15 cellular contexts compared by ENCODE assay signal in the genomic region with DNA sequence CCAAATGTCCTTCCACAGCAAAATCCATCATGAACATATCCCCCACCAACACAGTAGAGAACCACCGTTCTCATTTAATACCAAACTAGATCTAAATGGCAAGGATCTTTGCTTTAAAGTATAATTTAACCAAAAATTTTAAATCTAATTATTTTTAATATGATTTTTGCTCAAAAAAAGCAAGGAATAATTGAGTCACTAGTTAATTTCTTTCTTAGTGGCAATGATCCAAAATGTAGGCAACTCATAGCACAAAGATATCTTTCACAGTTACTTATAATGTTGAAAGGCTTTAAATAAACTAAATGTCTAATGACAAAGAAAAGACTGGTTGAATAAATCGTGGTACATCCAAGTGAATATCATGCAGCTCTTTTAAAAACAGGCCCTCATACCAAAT. TPM values are rescaled to one million over a fixed set of nuclear protein-coding genes. Genes with fewer than 3 reads are reported as not detected.
DNase-seq lines count a peak whose midpoint lies in the region; ATAC-seq, FAIRE-seq and TF ChIP-seq lines count a peak whose summit lies in the region.
"Had no signal": no experiment of that assay in that cellular context is flagged by ENCODE, and none has a peak within 500 bp of the region (broad histone marks: within the 10 kb centered on the region; RNA-seq: fewer than 3 reads in every experiment).

No MANE protein-coding gene starts in this region.

- in situ Hi-C loops in GM12878 (cut with MboI) = no loop called here

- no peaks in the 10 kb centered on the region for H3K27me3 ChIP-seq in CD4-positive, CD25-positive, alpha-beta regulatory T cell (ENCODE audit: control insufficient read depth, insufficient read depth, low read length)
- H3K27me3 ChIP-seq in OCI-LY1 (ENCODE audit: insufficient read depth, low read length) = no peaks in the 10 kb centered on the region
- H3K27me3 ChIP-seq in GM12878 (replicated peaks in 1 of 2; ENCODE audit: control insufficient read depth in 2 of 2, insufficient read depth in 2 of 2, low read length in 1 of 2) = no peaks in the 10 kb centered on the region
- H3K27me3 ChIP-seq in naive thymus-derived CD4-positive, alpha-beta T cell (ENCODE audit: control insufficient read depth in 2 of 2, insufficient read depth in 2 of 2, low read length in 2 of 2) = no peaks in the 10 kb centered on the region
- H3K27me3 ChIP-seq: BLaER1 treated with 17β-estradiol and CSF1 and Interleukin-3, amounts not matched to agents 10 nM and 100 nM had no signal

- no peak for TF ChIP-seq CTCF in OCI-LY1 (IDR thresholded peaks at IDR 0.05; ENCODE audit: low read length)
- TF ChIP-seq CTCF in GM12878 (IDR thresholded peaks at IDR 0.05 in 2 of 3, conservative IDR thresholded peaks at IDR 0.05 in 1 of 3; ENCODE audit: control insufficient read depth in 2 of 3, extremely low read depth in 1 of 3, insufficient read depth in 1 of 3, low read depth in 3 of 3, low read length in 3 of 3) = no peak

- DNase-seq in CD4-positive, CD25-positive, alpha-beta regulatory T cell = no peak
- DNase-seq in GM12878 (ENCODE audit: low read depth, low spot score) (no peak), immature natural killer cell (no peak), amygdala (lab: John Stamatoyannopoulos, UW) (no peak), hippocampal formation (lab: John Stamatoyannopoulos, UW) (no peak)
- no peak for DNase-seq in naive thymus-derived CD4-positive, alpha-beta T cell
- no peak for DNase-seq in activated T-cell treated with anti-CD3 and anti-CD28 coated beads, Interleukin-2, amount 50 U/mL, for 1 hour
- DNase-seq: DMS 273 treated with DMSO at 0.1 percent for 48 hours, NCI-H1417, NCI-H2029, NCI-H510A had no signal

- no peak for TF ChIP-seq EP300 in GM12878 (IDR thresholded peaks at IDR 0.05; ENCODE audit: borderline replicate concordance in 1 of 2, control insufficient read depth in 1 of 2, low read depth in 2 of 2, low read length in 2 of 2)

- no peak for FAIRE-seq in GM12878 (lab: Jason Lieb, UNC)

- peaks cover 20% of the 10 kb centered on the region for H3K4me1 ChIP-seq in CD4-positive, CD25-positive, alpha-beta regulatory T cell (ENCODE audit: control insufficient read depth, insufficient read depth, low read length, poor library complexity, severe bottlenecking)
- H3K4me1 ChIP-seq in OCI-LY1 (ENCODE audit: insufficient read depth, low read length, severe bottlenecking) (peaks cover 72% of the 10 kb centered on the region), GM12878 (ENCODE audit: control insufficient read depth, insufficient read depth, low read length) (peaks cover 34% of the 10 kb centered on the region)
- peaks cover 3 to 10% of the 10 kb centered on the region in 2 donors for H3K4me1 ChIP-seq in naive thymus-derived CD4-positive, alpha-beta T cell (ENCODE audit: control insufficient read depth in 2 of 2, insufficient read depth in 2 of 2, low read length in 2 of 2)

- no peak overlapping the region for H3K4me3 ChIP-seq in CD4-positive, CD25-positive, alpha-beta regulatory T cell (ENCODE audit: low read depth, low read length)
- no peak overlapping the region for H3K4me3 ChIP-seq in OCI-LY1 (ENCODE audit: low read depth, low read length, poor library complexity, severe bottlenecking)
- H3K4me3 ChIP-seq in GM12878 = no peak overlapping the region
- H3K4me3 ChIP-seq in naive thymus-derived CD4-positive, alpha-beta T cell (ENCODE audit: low read length) = no peak overlapping the region
- H3K4me3 ChIP-seq: BLaER1 treated with 17β-estradiol and CSF1 and Interleukin-3, amounts not matched to agents 10 nM and 100 nM had no signal

- SMC1A ChIA-PET in GM12878 (lab: Charles Lee; ENCODE audit: uncharacterized antibody, unreplicated experiment) = interaction anchor here (0.6 to 10.4 kb wide), 9 partner anchors 12 to 1855 kb away, joined by 3 to 95 read pairs (median 3); partner anchors contain the start of gene PTPN2

- H2AFZ ChIP-seq in OCI-LY1 (ENCODE audit: low read length) (no peak overlapping the region), GM12878 (ENCODE audit: control insufficient read depth, low read depth, low read length) (no peak overlapping the region)

- no peak for ATAC-seq in CD4-positive, CD25-positive, alpha-beta regulatory T cell (ENCODE audit: low read depth in 2 of 2)
- no peak for ATAC-seq in GM12878
- no peak for ATAC-seq in naive thymus-derived CD4-positive, alpha-beta T cell

- WGBS in GM12878 (ENCODE audit: insufficient coverage, insufficient replicate concordance, low lambda C conversion rate, missing lambda C conversion rate) = 94% methylated on average over 2 of the region's 2 CpGs

- intact Hi-C loops in GM12878 (cut with micrococcal nuclease; ENCODE audit: unreplicated experiment) = no loop called here
- intact Hi-C loops in naive thymus-derived CD4-positive, alpha-beta T cell (cut with micrococcal nuclease) = no loop called here

- no peaks in the 10 kb centered on the region for H3K27me3 Mint-ChIP-seq in CD4-positive, CD25-positive, alpha-beta regulatory T cell
- no peaks in the 10 kb centered on the region for H3K27me3 Mint-ChIP-seq in immature natural killer cell (ENCODE audit: low read depth in 3 of 3)
- no peaks in the 10 kb centered on the region for H3K27me3 Mint-ChIP-seq in naive thymus-derived CD4-positive, alpha-beta T cell
- H3K27me3 Mint-ChIP-seq: IgD-negative memory B cell had no signal

- peaks cover 10% of the 10 kb centered on the region for H3K36me3 Mint-ChIP-seq in CD4-positive, CD25-positive, alpha-beta regulatory T cell
- H3K36me3 Mint-ChIP-seq in immature natural killer cell = peaks cover 0 to 5% (median 0%) of the 10 kb centered on the region in 3 donors
- H3K36me3 Mint-ChIP-seq in naive thymus-derived CD4-positive, alpha-beta T cell = peaks cover 0 to 16% (median 6%) of the 10 kb centered on the region in 5 donors

- POLR2A ChIA-PET in GM12878 (lab: Charles Lee) = interaction anchor here (0.9 to 2.2 kb wide), 6 partner anchors 15 to 22 kb away, joined by 4 to 14 read pairs (median 6); partner anchors contain the start of gene PTPN2
- POLR2A ChIA-PET in naive thymus-derived CD4-positive, alpha-beta T cell (lab: Charles Lee) = interaction anchor here (0.6 to 1.1 kb wide), 2 partner anchors 20 to 558 kb away, joined by 4 read pairs; no protein-coding TSS in a partner anchor

- H3K9ac ChIP-seq in OCI-LY1 (ENCODE audit: low read length) = no peak overlapping the region
- no peak overlapping the region for H3K9ac ChIP-seq in GM12878 (ENCODE audit: control insufficient read depth, insufficient read depth, low read length)

- peaks cover 65% of the 10 kb centered on the region for H3K79me2 ChIP-seq in OCI-LY1 (ENCODE audit: insufficient read depth, low read length)
- peaks cover 62% of the 10 kb centered on the region for H3K79me2 ChIP-seq in GM12878 (ENCODE audit: control insufficient read depth, insufficient read depth, low read length)

- H3K9me3 ChIP-seq in CD4-positive, CD25-positive, alpha-beta regulatory T cell (ENCODE audit: control insufficient read depth in 2 of 2, low read length in 2 of 2) = no peaks in the 10 kb centered on the region
- H3K9me3 ChIP-seq in OCI-LY1 (ENCODE audit: low read length) = no peaks in the 10 kb centered on the region
- H3K9me3 ChIP-seq in GM12878 (replicated peaks; ENCODE audit: control insufficient read depth, insufficient read depth, low read length) = no peaks in the 10 kb centered on the region; the same call in 2 of the 3 replicates
- no peaks in the 10 kb centered on the region for H3K9me3 ChIP-seq in naive thymus-derived CD4-positive, alpha-beta T cell (ENCODE audit: control insufficient read depth in 2 of 3, low read length in 3 of 3)

- no peaks in the 10 kb centered on the region for H3K36me3 ChIP-seq in CD4-positive, CD25-positive, alpha-beta regulatory T cell (ENCODE audit: control insufficient read depth, insufficient read depth, low read length)
- H3K36me3 ChIP-seq in OCI-LY1 (ENCODE audit: insufficient read depth, low read length) (no peaks in the 10 kb centered on the region), GM12878 (ENCODE audit: control insufficient read depth in 2 of 2, insufficient read depth in 2 of 2, low read length in 1 of 2) (0 out of 4 replicates have a peak, but pooled peaks cover 0 to 2% of the 10 kb centered on the region in 2 experiments)
- H3K36me3 ChIP-seq in naive thymus-derived CD4-positive, alpha-beta T cell (ENCODE audit: control insufficient read depth in 2 of 3, insufficient read depth in 3 of 3, low read length in 3 of 3) = no peaks in the 10 kb centered on the region

- RAD21 ChIA-PET in GM12878 (lab: Charles Lee; ENCODE audit: unreplicated experiment) = interaction anchor here (1.1 to 1.9 kb wide), 4 partner anchors 14 to 25 kb away, joined by 3 to 4 read pairs (median 4); no protein-coding TSS in a partner anchor

- TF ChIP-seq RAD21 in GM12878 (IDR thresholded peaks at IDR 0.05; ENCODE audit: insufficient read depth, low read depth, low read length) = no peak

- no peaks in the 10 kb centered on the region for H3F3A ChIP-seq in OCI-LY1 (ENCODE audit: insufficient read depth, low read length)

- peaks cover 39 to 72% (median 58%) of the 10 kb centered on the region in 4 donors for H3K4me1 Mint-ChIP-seq in CD4-positive, CD25-positive, alpha-beta regulatory T cell
- H3K4me1 Mint-ChIP-seq in immature natural killer cell = peaks cover 55 to 64% of the 10 kb centered on the region in 2 donors
- peaks cover 31 to 71% (median 59%) of the 10 kb centered on the region in 7 donors for H3K4me1 Mint-ChIP-seq in naive thymus-derived CD4-positive, alpha-beta T cell

- BruUV-seq in GM12878 (replicated peaks; lab: Mats Ljungman, UMichigan) = TSS peak; percentile 17

- TF ChIP-seq POLR2A in GM12878 (IDR thresholded peaks at IDR 0.05; ENCODE audit: low read depth, low read length) = no peak

- H3K27ac ChIP-seq in CD4-positive, CD25-positive, alpha-beta regulatory T cell (ENCODE audit: insufficient read depth, low read length, poor library complexity, severe bottlenecking) = no peak overlapping the region
- H3K27ac ChIP-seq in OCI-LY1 (ENCODE audit: low read depth, low read length, poor library complexity, severe bottlenecking) (peak overlapping the region; percentile 87), GM12878 (ENCODE audit: control insufficient read depth, insufficient read depth) (no peak overlapping the region)
- no peak overlapping the region for H3K27ac ChIP-seq in naive thymus-derived CD4-positive, alpha-beta T cell (ENCODE audit: low read depth, low read length)
- H3K27ac ChIP-seq: RWPE1 had no signal

- peak overlapping the region in 2 of 3 donors; percentile 21 to 51 for H3K27ac Mint-ChIP-seq in CD4-positive, CD25-positive, alpha-beta regulatory T cell
- peak overlapping the region; percentile 29 to 90 (median 68) for H3K27ac Mint-ChIP-seq in immature natural killer cell
- H3K27ac Mint-ChIP-seq in naive thymus-derived CD4-positive, alpha-beta T cell = peak overlapping the region in 2 of 9 donors; percentile 7 to 31
- H3K27ac Mint-ChIP-seq: IgD-negative memory B cell had no signal

- no peaks in the 10 kb centered on the region for H3K9me2 ChIP-seq in OCI-LY1 (ENCODE audit: low read depth, low read length)

- H3K4me3 Mint-ChIP-seq in CD4-positive, CD25-positive, alpha-beta regulatory T cell = no peak overlapping the region
- no peak overlapping the region for H3K4me3 Mint-ChIP-seq in immature natural killer cell
- H3K4me3 Mint-ChIP-seq in naive thymus-derived CD4-positive, alpha-beta T cell = peak overlapping the region in 2 of 10 donors; percentile 1 to 37

- H3K4me2 ChIP-seq in OCI-LY1 (ENCODE audit: low read length) (peak overlapping the region; percentile 51; the same call in 1 of the 2 replicates), GM12878 (ENCODE audit: control insufficient read depth, insufficient read depth) (no peak overlapping the region)

- CTCF ChIA-PET in GM12878 (lab: Yijun Ruan, JAX) = interaction anchor here (1.0 to 1.5 kb wide), 2 partner anchors 22 to 30 kb away, joined by 4 to 9 read pairs; no protein-coding TSS in a partner anchor
- CTCF ChIA-PET in naive thymus-derived CD4-positive, alpha-beta T cell (lab: Charles Lee) = interaction anchor here (0.6 kb wide), 2 partner anchors 55 to 473 kb away, joined by 3 read pairs; no protein-coding TSS in a partner anchor

- no peaks in the 10 kb centered on the region for H3K9me3 Mint-ChIP-seq in CD4-positive, CD25-positive, alpha-beta regulatory T cell
- H3K9me3 Mint-ChIP-seq in immature natural killer cell = no peaks in the 10 kb centered on the region
- no peaks in the 10 kb centered on the region for H3K9me3 Mint-ChIP-seq in naive thymus-derived CD4-positive, alpha-beta T cell
- H3K9me3 Mint-ChIP-seq: IgD-negative memory B cell had no signal

- no peaks in the 10 kb centered on the region for H4K20me1 ChIP-seq in OCI-LY1 (ENCODE audit: insufficient read depth, low read length)
- H4K20me1 ChIP-seq in GM12878 (ENCODE audit: control insufficient read depth, insufficient read depth) = no peaks in the 10 kb centered on the region

RNA-seq across cellular contexts. Expression of gene PTPN2, which starts 20.4 kb away (rescaled TPM):
- 80.4 TPM for total RNA-seq in CD4-positive, CD25-positive, alpha-beta regulatory T cell
- 100 to 1,000 TPM in 1 of 4 donors, 10 to 100 TPM in 3; 62.3 to 110 (median 95.8) TPM for polyA plus RNA-seq in CD4-positive, CD25-positive, alpha-beta regulatory T cell
- 161 and 163 TPM in 2 replicates for total RNA-seq in GM12878 (2013; cell fraction: nucleolus; rRNA removed)
- 46.5 and 55.7 TPM in 2 replicates for total RNA-seq in GM12878 (2014; rRNA removed)
- total RNA-seq in GM12878 (2014; rRNA removed; fragmentation: Illumina TruSeq; extraction: Trizol) = 85.5 and 86.7 TPM in 2 replicates
- 48.0 and 53.0 TPM in 2 replicates for total RNA-seq in GM12878 (2021)
- 28.5 TPM for polyA plus RNA-seq in GM12878 (2011; ENCODE audit: low read depth)
- 83.0 and 114 TPM in 2 replicates for polyA plus RNA-seq in GM12878 (2011; rRNA removed)
- polyA plus RNA-seq in GM12878 (2011; cell fraction: cytosol; rRNA removed) = 27.7 and 31.8 TPM in 2 replicates
- 67.0 and 73.2 TPM in 2 replicates for polyA plus RNA-seq in GM12878 (2011; cell fraction: nucleus; rRNA removed)
- polyA plus RNA-seq in GM12878 (2012) = 37.1 and 45.3 TPM in 2 replicates
- 78.3 and 84.3 TPM in 2 replicates for polyA plus RNA-seq in GM12878 (2014; fragmentation: Illumina TruSeq; extraction: Trizol)
- polyA plus RNA-seq in GM12878 (2014; fragmentation: Nextera tagmentation; extraction: Ambion mirVana) = 10 to 100 TPM; 54.9 to 57.9 TPM
- 39.4 and 53.5 TPM in 2 replicates for polyA plus RNA-seq in GM12878 (2014; rRNA removed)
- polyA plus RNA-seq in GM12878 (2016; fragmentation: Nextera tagmentation; extraction: Ambion mirVana) = 10 to 100 TPM; 71.3 to 80.4 TPM
- 33.9 and 84.9 TPM in 2 replicates for polyA minus RNA-seq in GM12878 (2011; rRNA and poly(A)+ RNA removed)
- polyA minus RNA-seq in GM12878 (2011; cell fraction: cytosol; rRNA and poly(A)+ RNA removed) = 13.6 and 37.3 TPM in 2 replicates
- 23.6 and 37.5 TPM in 2 replicates for polyA minus RNA-seq in GM12878 (2011; cell fraction: nucleus; rRNA and poly(A)+ RNA removed)
- 100 to 1,000 TPM; 103 to 122 (median 117) TPM for polyA plus RNA-seq in immature natural killer cell
- total RNA-seq in naive thymus-derived CD4-positive, alpha-beta T cell = 10 to 100 TPM; 55.8 to 82.2 (median 76.2) TPM
- 10 to 100 TPM; 60.5 to 92.2 TPM for polyA plus RNA-seq in naive thymus-derived CD4-positive, alpha-beta T cell
